Comparison of ENCODE assay signal across 1 cellular context in genomic region chr1:203267347-203267846, GRCh38.
TF ChIP-seq lines count a peak whose summit lies in the region.

No MANE protein-coding gene starts in this region.

TF ChIP-seq in GM23338, 12 proteins besides CTCF, POLR2A, EP300 and RAD21 (continued from another document):
- no peak for TF ChIP-seq ZNF462 (CRISPR knock-in tag; IDR thresholded peaks at IDR 0.05)
- TF ChIP-seq CREB1 (CRISPR knock-in tag; IDR thresholded peaks at IDR 0.05; ENCODE audit: low read depth): no peak
- TF ChIP-seq ETS1 (IDR thresholded peaks at IDR 0.05): no peak
